ENCODE assay signal across 18 cellular contexts in genomic region chr6:149458196-149458595, GRCh38. TPM values are rescaled to one million over a fixed set of nuclear protein-coding genes. Genes with fewer than 3 reads are reported as not detected.
A peak's percentile ranks its signal among the peaks of the same experiment; 100 is the strongest.
DNase-seq lines count a peak whose midpoint lies in the region; ATAC-seq, FAIRE-seq and TF ChIP-seq lines count a peak whose summit lies in the region.
"Had no signal": no experiment of that assay in that cellular context is flagged by ENCODE, and none has a peak within 500 bp of the region (broad histone marks: within the 10 kb centered on the region; RNA-seq: fewer than 3 reads in every experiment).

No MANE protein-coding gene starts in this region.

- no TSS peak for BruUV-seq in K562 (replicated peaks; lab: Mats Ljungman, UMichigan)

- POLR2A ChIA-PET in activated CD8-positive, alpha-beta T cell treated with anti-CD3 and anti-CD28 coated beads for 36 hours (lab: Charles Lee) = interaction anchor here (0.7 kb wide), 1 partner anchor 27 kb away, joined by 4 read pairs; the partner anchor contains the start of gene ZC3H12D
- POLR2A ChIA-PET in activated CD8-positive, alpha-beta T cell treated with anti-CD3 and anti-CD28 coated beads, Interleukin-2, amount 10 ng/mL, durations not matched to agents 7 days and 5 days (lab: Charles Lee) = no interaction called here
- POLR2A ChIA-PET in K562 (lab: Yijun Ruan, JAX) = interaction anchor here (0.9 kb wide), 1 partner anchor 28 kb away, joined by 3 read pairs; no protein-coding TSS in a partner anchor

- intact Hi-C loops in activated CD8-positive, alpha-beta T cell treated with anti-CD3 and anti-CD28 coated beads for 36 hours (cut with micrococcal nuclease) = no loop called here
- intact Hi-C loops in K562 (cut with micrococcal nuclease) = no loop called here
- intact Hi-C loops in lower lobe of right lung (cut with DNase I) = no loop called here

- H2AFZ ChIP-seq in K562 (ENCODE audit: low read depth, low read length) = no peak overlapping the region
- no peak overlapping the region for H2AFZ ChIP-seq in mesenchymal stem cell (ENCODE audit: low read depth, low read length)

- CTCF ChIA-PET in activated CD8-positive, alpha-beta T cell treated with anti-CD3 and anti-CD28 coated beads for 36 hours (lab: Charles Lee) = interaction anchor here (1.4 to 3.9 kb wide), 2 partner anchors 10 to 60 kb away, joined by 4 to 14 read pairs; no protein-coding TSS in a partner anchor
- CTCF ChIA-PET in activated CD8-positive, alpha-beta T cell treated with anti-CD3 and anti-CD28 coated beads, Interleukin-2, amount 10 ng/mL, durations not matched to agents 7 days and 5 days (lab: Charles Lee) = interaction anchor here (1.5 to 2.0 kb wide), 2 partner anchors 12 to 59 kb away, joined by 5 to 6 read pairs; no protein-coding TSS in a partner anchor
- CTCF ChIA-PET in K562 (lab: Yijun Ruan, JAX; ENCODE audit: low intra/inter-chr PET ratio) = interaction anchor here (0.7 kb wide), 1 partner anchor 150 kb away, joined by 3 read pairs; no protein-coding TSS in a partner anchor

- no peak overlapping the region for H2AK5ac ChIP-seq in mesenchymal stem cell (ENCODE audit: low read length, severe bottlenecking)

- H3K4me3 Mint-ChIP-seq in activated CD8-positive, alpha-beta T cell treated with anti-CD3 and anti-CD28 coated beads for 36 hours = no peak overlapping the region
- H3K4me3 Mint-ChIP-seq in activated CD8-positive, alpha-beta T cell treated with anti-CD3 and anti-CD28 coated beads, Interleukin-2, amount 10 ng/mL, durations not matched to agents 7 days and 5 days = no peak overlapping the region
- H3K4me3 Mint-ChIP-seq: B cell; CD8-positive, alpha-beta T cell had no signal

- H3K23ac ChIP-seq in mesenchymal stem cell (ENCODE audit: low read length in 2 of 2) = no peak overlapping the region

- H3K79me1 ChIP-seq in mesenchymal stem cell (replicated peaks; ENCODE audit: low read length, poor library complexity, severe bottlenecking) = no peaks in the 10 kb centered on the region

- in situ Hi-C loops in K562 (cut with MboI) = no loop called here

- ATAC-seq in activated CD8-positive, alpha-beta T cell treated with anti-CD3 and anti-CD28 coated beads for 36 hours = peak; percentile 17
- no peak for ATAC-seq in activated CD8-positive, alpha-beta T cell treated with anti-CD3 and anti-CD28 coated beads, Interleukin-2, amount 10 ng/mL, durations not matched to agents 7 days and 5 days
- ATAC-seq in K562 (no peak), lower lobe of right lung (no peak), GM18520 (IDR thresholded peaks at IDR 0.05; ENCODE audit: unreplicated experiment) (no peak)
- ATAC-seq: CD8-positive, alpha-beta T cell; Right ventricle myocardium inferior had no signal

- no peak overlapping the region for H3K4ac ChIP-seq in mesenchymal stem cell (ENCODE audit: low read depth in 1 of 2, low read length in 2 of 2)

- no peak overlapping the region for H3K27ac ChIP-seq in K562 (ENCODE audit: extremely low read depth, low read depth, low read length)
- no peak overlapping the region for H3K27ac ChIP-seq in mesenchymal stem cell (ENCODE audit: low read length, poor library complexity, severe bottlenecking)
- no peak overlapping the region for H3K27ac ChIP-seq in lower lobe of right lung

- no peak overlapping the region for H2BK12ac ChIP-seq in mesenchymal stem cell (ENCODE audit: low read length in 2 of 2)

- H3K4me2 ChIP-seq in K562 (ENCODE audit: insufficient read depth, low read length) (no peak overlapping the region), mesenchymal stem cell (ENCODE audit: low read length, poor library complexity, severe bottlenecking) (no peak overlapping the region)
- H3K4me2 ChIP-seq: SK-N-SH had no signal

- H3K14ac ChIP-seq in mesenchymal stem cell (ENCODE audit: low read length in 2 of 2) = no peak overlapping the region

- H3K27ac Mint-ChIP-seq in activated CD8-positive, alpha-beta T cell treated with anti-CD3 and anti-CD28 coated beads for 36 hours = no peak overlapping the region
- H3K27ac Mint-ChIP-seq in activated CD8-positive, alpha-beta T cell treated with anti-CD3 and anti-CD28 coated beads, Interleukin-2, amount 10 ng/mL, durations not matched to agents 7 days and 5 days = no peak overlapping the region
- H3K27ac Mint-ChIP-seq: CD8-positive, alpha-beta T cell had no signal

- no peak overlapping the region for H4K91ac ChIP-seq in mesenchymal stem cell (ENCODE audit: low read length)

- H3K36me3 Mint-ChIP-seq in activated CD8-positive, alpha-beta T cell treated with anti-CD3 and anti-CD28 coated beads for 36 hours (ENCODE audit: low read depth) = peaks cover 48% of the 10 kb centered on the region
- peaks cover 3% of the 10 kb centered on the region for H3K36me3 Mint-ChIP-seq in activated CD8-positive, alpha-beta T cell treated with anti-CD3 and anti-CD28 coated beads, Interleukin-2, amount 10 ng/mL, durations not matched to agents 7 days and 5 days (ENCODE audit: low read depth)

- no peak for TF ChIP-seq EP300 in K562 (IDR thresholded peaks at IDR 0.05; ENCODE audit: low read length)

- TF ChIP-seq CTCF in activated CD8-positive, alpha-beta T cell treated with anti-CD3 and anti-CD28 coated beads for 36 hours (IDR thresholded peaks at IDR 0.05) = no peak
- TF ChIP-seq CTCF in K562 (IDR thresholded peaks at IDR 0.05 in 2 of 3, conservative IDR thresholded peaks at IDR 0.05 in 1 of 3; ENCODE audit: insufficient read depth in 2 of 3, low read depth in 1 of 3, low read length in 3 of 3) (no peak), lower lobe of right lung (IDR thresholded peaks at IDR 0.05) (no peak)

- H3K9me1 ChIP-seq in K562 (ENCODE audit: control insufficient read depth, insufficient read depth, low read length) = no peaks in the 10 kb centered on the region

- H3K9me3 ChIP-seq in K562 (replicated peaks; ENCODE audit: control insufficient read depth, insufficient read depth, low read depth, low read length) (no peaks in the 10 kb centered on the region), mesenchymal stem cell (ENCODE audit: control insufficient read depth, low read length) (no peaks in the 10 kb centered on the region), lower lobe of right lung (no peaks in the 10 kb centered on the region)
- H3K9me3 ChIP-seq: SK-N-SH had no signal

- H3K79me2 ChIP-seq in K562 (ENCODE audit: control insufficient read depth, insufficient read depth, low read length) = no peaks in the 10 kb centered on the region

- peaks cover 16% of the 10 kb centered on the region; the same call in 1 of the 2 replicates for H4K20me1 ChIP-seq in K562 (replicated peaks; ENCODE audit: control insufficient read depth, insufficient read depth, low read length)

- H2BK5ac ChIP-seq in mesenchymal stem cell (ENCODE audit: low read depth, low read length, poor library complexity, severe bottlenecking) = no peak overlapping the region

- no peak overlapping the region for H2BK15ac ChIP-seq in mesenchymal stem cell (ENCODE audit: low read depth, poor library complexity, severe bottlenecking)

- no peak overlapping the region for H4K8ac ChIP-seq in mesenchymal stem cell (ENCODE audit: low read length)

- no peaks in the 10 kb centered on the region for H3K36me3 ChIP-seq in K562 (ENCODE audit: control insufficient read depth, insufficient read depth, low read length)
- H3K36me3 ChIP-seq in mesenchymal stem cell (ENCODE audit: control insufficient read depth in 1 of 2, insufficient read depth in 2 of 2, low read depth in 1 of 2, low read length in 2 of 2) = peaks cover 0 to 3% of the 10 kb centered on the region in 2 experiments
- peaks cover 4% of the 10 kb centered on the region for H3K36me3 ChIP-seq in lower lobe of right lung

- H3K27me3 ChIP-seq in K562 (ENCODE audit: control insufficient read depth in 2 of 2, insufficient read depth in 2 of 2, low read length in 2 of 2) (peaks cover 57 to 70% of the 10 kb centered on the region in 2 experiments), mesenchymal stem cell (ENCODE audit: control insufficient read depth in 1 of 2, insufficient read depth in 1 of 2, low read length in 2 of 2) (peaks cover 0 to 11% of the 10 kb centered on the region in 2 experiments), lower lobe of right lung (ENCODE audit: low read depth) (no peaks in the 10 kb centered on the region)

- no peak overlapping the region for H3K18ac ChIP-seq in mesenchymal stem cell (ENCODE audit: low read depth in 1 of 2, low read length in 2 of 2)

- no peaks in the 10 kb centered on the region for H3K9me3 Mint-ChIP-seq in activated CD8-positive, alpha-beta T cell treated with anti-CD3 and anti-CD28 coated beads for 36 hours
- H3K9me3 Mint-ChIP-seq in activated CD8-positive, alpha-beta T cell treated with anti-CD3 and anti-CD28 coated beads, Interleukin-2, amount 10 ng/mL, durations not matched to agents 7 days and 5 days (ENCODE audit: insufficient read depth) = no peaks in the 10 kb centered on the region
- H3K9me3 Mint-ChIP-seq: CD8-positive, alpha-beta T cell had no signal

- H3K4me1 ChIP-seq in K562 (replicated peaks in 1 of 2; ENCODE audit: control insufficient read depth in 2 of 2, insufficient read depth in 2 of 2, low read length in 2 of 2) = peaks cover 0 to 13% of the 10 kb centered on the region in 2 experiments; a peak in 4 of 5 replicates
- H3K4me1 ChIP-seq in mesenchymal stem cell (ENCODE audit: control insufficient read depth, insufficient read depth, low read depth, low read length) = peaks cover 8% of the 10 kb centered on the region
- H3K4me1 ChIP-seq in lower lobe of right lung = peaks cover 27% of the 10 kb centered on the region

- WGBS in K562 (ENCODE audit: insufficient coverage, low coverage, missing lambda C conversion rate) = under 1% methylated on average over 7 of the region's 7 CpGs
- 97% methylated on average over 7 of the region's 7 CpGs for WGBS in mesenchymal stem cell

- FAIRE-seq in K562 (lab: Jason Lieb, UNC) = peak; percentile 44
- FAIRE-seq: D721Med, HTR-8/SVneo had no signal

- no peak for DNase-seq in activated CD8-positive, alpha-beta T cell treated with anti-CD3 and anti-CD28 coated beads for 36 hours
- no peak for DNase-seq in activated CD8-positive, alpha-beta T cell treated with anti-CD3 and anti-CD28 coated beads, Interleukin-2, amount 10 ng/mL, durations not matched to agents 7 days and 5 days
- DNase-seq in Daoy (ENCODE audit: low read depth) = peak; percentile 70
- DNase-seq in HCEC 1CT = peak; percentile 25
- no peak for DNase-seq in K562 (ENCODE audit: extremely low read depth in 1 of 4, low spot score in 3 of 4)
- DNase-seq in mesenchymal stem cell = no peak
- DNase-seq in lower lobe of right lung = no peak
- DNase-seq: CD8-positive, alpha-beta T cell; EL; NCI-H1092; NCI-H2107; NCI-H748 treated with DMSO at 0.1 percent for 48 hours; SK-N-SH had no signal

- H3K4me3 ChIP-seq in K562 (no peak overlapping the region), mesenchymal stem cell (ENCODE audit: insufficient read depth in 1 of 2, low read depth in 1 of 2, low read length in 2 of 2) (no peak overlapping the region), lower lobe of right lung (no peak overlapping the region)

- no peaks in the 10 kb centered on the region for H3K27me3 Mint-ChIP-seq in activated CD8-positive, alpha-beta T cell treated with anti-CD3 and anti-CD28 coated beads for 36 hours
- no peaks in the 10 kb centered on the region for H3K27me3 Mint-ChIP-seq in activated CD8-positive, alpha-beta T cell treated with anti-CD3 and anti-CD28 coated beads, Interleukin-2, amount 10 ng/mL, durations not matched to agents 7 days and 5 days (ENCODE audit: low read depth)
- H3K27me3 Mint-ChIP-seq: B cell had no signal

- no peak for TF ChIP-seq RAD21 in K562 (CRISPR knock-in tag; conservative IDR thresholded peaks at IDR 0.05 in 1 of 2, IDR thresholded peaks at IDR 0.05 in 1 of 2)

- peaks cover 11% of the 10 kb centered on the region for H3K4me1 Mint-ChIP-seq in activated CD8-positive, alpha-beta T cell treated with anti-CD3 and anti-CD28 coated beads for 36 hours (ENCODE audit: low read depth)
- no peaks in the 10 kb centered on the region for H3K4me1 Mint-ChIP-seq in activated CD8-positive, alpha-beta T cell treated with anti-CD3 and anti-CD28 coated beads, Interleukin-2, amount 10 ng/mL, durations not matched to agents 7 days and 5 days (ENCODE audit: low read depth)

- no peak overlapping the region for H2BK120ac ChIP-seq in mesenchymal stem cell (ENCODE audit: low read depth, low read length)

- H3K9ac ChIP-seq in K562 (ENCODE audit: insufficient read depth in 1 of 2, low read depth in 2 of 2, low read length in 2 of 2) (no peak overlapping the region), mesenchymal stem cell (ENCODE audit: low read length) (no peak overlapping the region)
- H3K9ac ChIP-seq: SK-N-SH had no signal

- TF ChIP-seq POLR2A in K562 (conservative IDR thresholded peaks at IDR 0.05) = no peak

RNA-seq across cellular contexts. Expression of gene ZC3H12D, which starts 26.6 kb away (rescaled TPM):
- total RNA-seq in activated CD8-positive, alpha-beta T cell treated with anti-CD3 and anti-CD28 coated beads for 36 hours = 10 to 100 TPM; 37.7 to 39.0 TPM
- 1 to 10 TPM; 6.0 to 6.1 TPM for total RNA-seq in activated CD8-positive, alpha-beta T cell treated with anti-CD3 and anti-CD28 coated beads, Interleukin-2, amount 10 ng/mL, durations not matched to agents 7 days and 5 days
- total RNA-seq in Daoy (2014; rRNA removed; shearing (Covaris generic)) = 0.17 and 0.30 TPM in 2 replicates
- total RNA-seq in K562 (2011; cell fraction: chromatin; rRNA removed; ENCODE audit: low replicate concordance) = 0.32 and 0.51 TPM in 2 replicates
- under 0.01 TPM in 1 of 2 replicates, not detected in the other for total RNA-seq in K562 (2011; cell fraction: nucleolus; rRNA removed)
- total RNA-seq in K562 (2011; cell fraction: nucleoplasm; rRNA removed) = 0.15 TPM in 1 of 2 replicates, not detected in the other
- total RNA-seq in K562 (2014; rRNA removed) = not detected in 2 replicates
- 0.04 TPM in 1 of 2 replicates, not detected in the other for total RNA-seq in K562 (2014; rRNA removed; fragmentation: Illumina TruSeq; extraction: Trizol)
- 0.04 and 0.19 TPM in 2 replicates for total RNA-seq in K562 (2015; rRNA removed; fragmentation: Illumina TruSeq; extraction: Trizol)
- 0.20 and 0.27 TPM in 2 replicates for total RNA-seq in K562 (2021)
- 0.06 TPM in 1 of 2 replicates, not detected in the other for polyA plus RNA-seq in K562 (2011; rRNA removed)
- 0.04 and 0.25 TPM in 2 replicates for polyA plus RNA-seq in K562 (2011; cell fraction: cytosol; rRNA removed)
- polyA plus RNA-seq in K562 (2011; cell fraction: nucleus; rRNA removed) = 0.14 and 0.28 TPM in 2 replicates
- polyA plus RNA-seq in K562 (2012) = 0.05 and 0.07 TPM in 2 replicates
- polyA plus RNA-seq in K562 (2014; fragmentation: Illumina TruSeq; extraction: Trizol) = 0.12 and 0.22 TPM in 2 replicates
- polyA plus RNA-seq in K562 (2014; fragmentation: Nextera tagmentation; extraction: Ambion mirVana) = not detected
- 0.04 and 0.05 TPM in 2 replicates for polyA plus RNA-seq in K562 (2014; rRNA removed)
- 0.03 TPM in 1 of 2 replicates, not detected in the other for polyA minus RNA-seq in K562 (2011; rRNA and poly(A)+ RNA removed)
- polyA minus RNA-seq in K562 (2011; cell fraction: cytosol; rRNA and poly(A)+ RNA removed) = not detected in 2 replicates
- polyA minus RNA-seq in K562 (2011; cell fraction: nucleus; rRNA and poly(A)+ RNA removed) = 0.13 and 0.22 TPM in 2 replicates
- polyA plus RNA-seq in mesenchymal stem cell (2013, experiment 1 of 2) = 0.04 TPM
- 0.04 TPM for polyA plus RNA-seq in mesenchymal stem cell (2013, experiment 2 of 2)
- 2.6 TPM for total RNA-seq in lower lobe of right lung

RNA-seq across cellular contexts. Expression of gene SUMO4, which starts 58.1 kb away (rescaled TPM):
- 1 to 10 TPM; 3.7 to 4.7 TPM for total RNA-seq in activated CD8-positive, alpha-beta T cell treated with anti-CD3 and anti-CD28 coated beads for 36 hours
- 10 to 100 TPM; 10.1 TPM for total RNA-seq in activated CD8-positive, alpha-beta T cell treated with anti-CD3 and anti-CD28 coated beads, Interleukin-2, amount 10 ng/mL, durations not matched to agents 7 days and 5 days
- total RNA-seq in Daoy (2014; rRNA removed; shearing (Covaris generic)) = 0.11 TPM in 1 of 2 replicates, not detected in the other
- 1.9 and 8.6 TPM in 2 replicates for total RNA-seq in K562 (2011; cell fraction: chromatin; rRNA removed; ENCODE audit: low replicate concordance)
- total RNA-seq in K562 (2011; cell fraction: nucleolus; rRNA removed) = 1.5 and 2.0 TPM in 2 replicates
- total RNA-seq in K562 (2011; cell fraction: nucleoplasm; rRNA removed) = 1.5 and 4.2 TPM in 2 replicates
- 0.50 and 1.1 TPM in 2 replicates for total RNA-seq in K562 (2014; rRNA removed)
- 1.9 and 2.2 TPM in 2 replicates for total RNA-seq in K562 (2014; rRNA removed; fragmentation: Illumina TruSeq; extraction: Trizol)
- total RNA-seq in K562 (2015; rRNA removed; fragmentation: Illumina TruSeq; extraction: Trizol) = 1.7 and 2.0 TPM in 2 replicates
- 0.60 and 0.92 TPM in 2 replicates for total RNA-seq in K562 (2021)
- 0.14 and 0.35 TPM in 2 replicates for polyA plus RNA-seq in K562 (2011; rRNA removed)
- not detected in 2 replicates for polyA plus RNA-seq in K562 (2011; cell fraction: cytosol; rRNA removed)
- polyA plus RNA-seq in K562 (2011; cell fraction: nucleus; rRNA removed) = 0.79 and 0.94 TPM in 2 replicates
- 0.26 TPM in 1 of 2 replicates, not detected in the other for polyA plus RNA-seq in K562 (2012)
- polyA plus RNA-seq in K562 (2014; fragmentation: Illumina TruSeq; extraction: Trizol) = 0.25 TPM in 1 of 2 replicates, not detected in the other
- polyA plus RNA-seq in K562 (2014; fragmentation: Nextera tagmentation; extraction: Ambion mirVana) = under 1 TPM in 1 of 2 experiments, not detected in 1; 0.27 TPM
- polyA plus RNA-seq in K562 (2014; rRNA removed) = 0.20 and 0.27 TPM in 2 replicates
- polyA minus RNA-seq in K562 (2011; rRNA and poly(A)+ RNA removed) = 3.5 and 4.9 TPM in 2 replicates
- 0.76 TPM in 1 of 2 replicates, not detected in the other for polyA minus RNA-seq in K562 (2011; cell fraction: cytosol; rRNA and poly(A)+ RNA removed)
- 4.3 and 7.6 TPM in 2 replicates for polyA minus RNA-seq in K562 (2011; cell fraction: nucleus; rRNA and poly(A)+ RNA removed)
- 0.14 TPM for polyA plus RNA-seq in mesenchymal stem cell (2013, experiment 1 of 2)
- polyA plus RNA-seq in mesenchymal stem cell (2013, experiment 2 of 2) = 0.11 TPM
- total RNA-seq in lower lobe of right lung = 2.0 TPM
- total RNA-seq: Right ventricle myocardium inferior had no signal
- polyA plus RNA-seq: SK-N-SH had no signal

Comparison
In these comparisons a context has a peak if more than half of its experiments do, and no peak if none do; other contexts are left out.
1. RNA of gene ZC3H12D, which starts 26.6 kb away (total RNA-seq): 37.7 to 39.0 TPM in activated CD8-positive, alpha-beta T cell treated with anti-CD3 and anti-CD28 coated beads for 36 hours; 6.0 to 6.1 TPM in activated CD8-positive, alpha-beta T cell treated with anti-CD3 and anti-CD28 coated beads, Interleukin-2, amount 10 ng/mL, durations not matched to agents 7 days and 5 days, 2.6 TPM in lower lobe of right lung (single experiment), 0.17 to 0.30 TPM in Daoy and under 0.01 to 0.51 TPM in K562; every median in the first group is over 4 times any median in the second.
2. DNase-seq: peak in Daoy (single experiment) and HCEC 1CT (single experiment); none in activated CD8-positive, alpha-beta T cell treated with anti-CD3 and anti-CD28 coated beads for 36 hours (single experiment), activated CD8-positive, alpha-beta T cell treated with anti-CD3 and anti-CD28 coated beads, Interleukin-2, amount 10 ng/mL, durations not matched to agents 7 days and 5 days (single experiment), K562 (0 of 4), mesenchymal stem cell (single experiment) and lower lobe of right lung (single experiment).